8 cellular contexts compared by ENCODE assay signal in the genomic region with DNA sequence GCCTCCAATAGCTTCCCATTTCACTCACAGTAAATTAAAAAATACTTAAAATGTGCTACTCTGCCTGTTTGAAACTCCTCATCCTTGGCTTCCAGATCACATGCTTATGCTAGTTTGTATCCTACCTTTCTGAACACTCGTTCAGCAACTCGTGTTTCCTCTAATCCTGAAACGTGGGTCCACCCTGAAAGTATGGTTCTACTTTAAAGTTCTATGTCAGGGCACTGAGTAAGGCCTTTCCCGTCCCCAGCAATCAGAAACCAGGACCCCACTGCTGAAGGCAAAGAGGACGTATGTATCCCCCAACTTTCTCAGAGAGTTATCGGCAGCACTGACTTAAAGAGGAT. TPM values are rescaled to one million over a fixed set of nuclear protein-coding genes. Genes with fewer than 3 reads are reported as not detected.
DNase-seq lines count a peak whose midpoint lies in the region; ATAC-seq and TF ChIP-seq lines count a peak whose summit lies in the region.

No MANE protein-coding gene starts in this region.

- no peaks in the 10 kb centered on the region for H4K20me1 ChIP-seq in OCI-LY7 (ENCODE audit: insufficient read depth, low read length)

- H3K9me3 Mint-ChIP-seq in endothelial cell (ENCODE audit: unreplicated experiment) (no peaks in the 10 kb centered on the region), neural crest cell (no peaks in the 10 kb centered on the region)

- POLR2A ChIA-PET in OCI-LY7 (lab: Charles Lee): interaction anchor here (0.6 to 2.8 kb wide), 11 partner anchors 9 to 996 kb away, joined by 3 to 21 read pairs (median 4); no protein-coding TSS in a partner anchor

- DNase-seq in OCI-LY7 (ENCODE audit: low spot score) (no peak), endothelial cell (ENCODE audit: low spot score) (no peak), neural crest cell (ENCODE audit: low read depth, low spot score) (no peak), globus pallidus (ENCODE audit: low spot score) (no peak), C1 segment of cervical spinal cord (lab: John Stamatoyannopoulos, UW) (no peak)
- no peak for DNase-seq in stimulated activated naive CD4-positive, alpha-beta T cell (lab: John Stamatoyannopoulos, UW)

- BruUV-seq in OCI-LY7 (replicated peaks; lab: Mats Ljungman, UMichigan): TSS peak; percentile 97

- no peaks in the 10 kb centered on the region for H3K9me2 ChIP-seq in OCI-LY7 (ENCODE audit: insufficient read depth, low read length)

- peak overlapping the region; percentile 80 for H3K27ac ChIP-seq in OCI-LY7 (ENCODE audit: low read depth, low read length, poor library complexity, severe bottlenecking)

- H3K27ac Mint-ChIP-seq in endothelial cell (ENCODE audit: unreplicated experiment) (peak overlapping the region; percentile 79), neural crest cell (ENCODE audit: unreplicated experiment) (peak overlapping the region; percentile 99)

- peaks cover 18% of the 10 kb centered on the region for H3K36me3 ChIP-seq in OCI-LY7 (ENCODE audit: insufficient read depth, low read length)

- peaks cover 15% of the 10 kb centered on the region for H3K4me1 ChIP-seq in OCI-LY7 (ENCODE audit: insufficient read depth, low read length, poor library complexity, severe bottlenecking)

- H3K36me3 Mint-ChIP-seq in endothelial cell (ENCODE audit: low read depth, unreplicated experiment) (peaks cover 5% of the 10 kb centered on the region), neural crest cell (ENCODE audit: low read depth) (peaks cover 7% of the 10 kb centered on the region)

- peaks cover 4% of the 10 kb centered on the region; the same call in 1 of the 2 replicates for H3K9me3 ChIP-seq in OCI-LY7 (ENCODE audit: low read length)

- TF ChIP-seq CTCF in OCI-LY7 (conservative IDR thresholded peaks at IDR 0.05; ENCODE audit: low read length) (no peak), endothelial cell (IDR thresholded peaks at IDR 0.05; ENCODE audit: unreplicated experiment) (no peak), neural crest cell (conservative IDR thresholded peaks at IDR 0.05) (no peak)

- H3K4me3 Mint-ChIP-seq in endothelial cell (ENCODE audit: unreplicated experiment) (peak overlapping the region; percentile 93), neural crest cell (peak overlapping the region; percentile 95)

- peaks cover 13% of the 10 kb centered on the region; the same call in 1 of the 2 replicates for H3K79me2 ChIP-seq in OCI-LY7 (ENCODE audit: insufficient read depth, low read depth, low read length)

- peaks cover 14% of the 10 kb centered on the region for H3K4me1 Mint-ChIP-seq in endothelial cell (ENCODE audit: unreplicated experiment)
- peaks cover 53% of the 10 kb centered on the region for H3K4me1 Mint-ChIP-seq in neural crest cell

- intact Hi-C loops in OCI-LY7 (cut with micrococcal nuclease; ENCODE audit: unreplicated experiment): loop anchor here (5.0 to 10.0 kb wide), 5 partner anchors 419 to 1264 kb away; a partner anchor contains a TSS

- peak overlapping the region; percentile 91 for H3K4me2 ChIP-seq in OCI-LY7 (ENCODE audit: low read length)

- H2AFZ ChIP-seq in OCI-LY7 (ENCODE audit: low read length): peak overlapping the region; percentile 98

- CTCF ChIA-PET in OCI-LY7 (lab: Charles Lee; ENCODE audit: unreplicated experiment): no interaction called here

- ATAC-seq in GM19467 (IDR thresholded peaks at IDR 0.05; ENCODE audit: unreplicated experiment) (peak; percentile 14), HG03354 (IDR thresholded peaks at IDR 0.05; ENCODE audit: poor library complexity, severe bottlenecking, unreplicated experiment) (no peak)

- peak overlapping the region; percentile 73 for H3K4me3 ChIP-seq in OCI-LY7 (ENCODE audit: low read depth, low read length, poor library complexity, severe bottlenecking)

- peaks cover 1% of the 10 kb centered on the region for H3K27me3 Mint-ChIP-seq in endothelial cell (ENCODE audit: unreplicated experiment)
- no peaks in the 10 kb centered on the region for H3K27me3 Mint-ChIP-seq in neural crest cell (ENCODE audit: low read depth)

RNA-seq across cellular contexts. Expression of a gene that starts 0.4 kb away (rescaled TPM):
- total RNA-seq in OCI-LY7 (2014; rRNA removed; shearing (Covaris generic)): 39.8 and 42.5 TPM in 2 replicates
- 45.1 and 45.6 TPM in 2 replicates for total RNA-seq in OCI-LY7 (2022)
- 19.6 TPM for total RNA-seq in endothelial cell (ENCODE audit: unreplicated experiment)
- 50.2 and 50.5 TPM in 2 replicates for total RNA-seq in neural crest cell

RNA-seq across cellular contexts. Expression of a gene that starts 13.6 kb away (rescaled TPM):
- 0.03 TPM in 1 of 2 replicates, not detected in the other for total RNA-seq in OCI-LY7 (2014; rRNA removed; shearing (Covaris generic))
- total RNA-seq in OCI-LY7 (2022): 0.10 TPM in 1 of 2 replicates, not detected in the other
- total RNA-seq in endothelial cell (ENCODE audit: unreplicated experiment): 0.72 TPM
- 15.8 and 16.0 TPM in 2 replicates for total RNA-seq in neural crest cell
